23 cellular contexts compared by ENCODE assay signal in the genomic region with DNA sequence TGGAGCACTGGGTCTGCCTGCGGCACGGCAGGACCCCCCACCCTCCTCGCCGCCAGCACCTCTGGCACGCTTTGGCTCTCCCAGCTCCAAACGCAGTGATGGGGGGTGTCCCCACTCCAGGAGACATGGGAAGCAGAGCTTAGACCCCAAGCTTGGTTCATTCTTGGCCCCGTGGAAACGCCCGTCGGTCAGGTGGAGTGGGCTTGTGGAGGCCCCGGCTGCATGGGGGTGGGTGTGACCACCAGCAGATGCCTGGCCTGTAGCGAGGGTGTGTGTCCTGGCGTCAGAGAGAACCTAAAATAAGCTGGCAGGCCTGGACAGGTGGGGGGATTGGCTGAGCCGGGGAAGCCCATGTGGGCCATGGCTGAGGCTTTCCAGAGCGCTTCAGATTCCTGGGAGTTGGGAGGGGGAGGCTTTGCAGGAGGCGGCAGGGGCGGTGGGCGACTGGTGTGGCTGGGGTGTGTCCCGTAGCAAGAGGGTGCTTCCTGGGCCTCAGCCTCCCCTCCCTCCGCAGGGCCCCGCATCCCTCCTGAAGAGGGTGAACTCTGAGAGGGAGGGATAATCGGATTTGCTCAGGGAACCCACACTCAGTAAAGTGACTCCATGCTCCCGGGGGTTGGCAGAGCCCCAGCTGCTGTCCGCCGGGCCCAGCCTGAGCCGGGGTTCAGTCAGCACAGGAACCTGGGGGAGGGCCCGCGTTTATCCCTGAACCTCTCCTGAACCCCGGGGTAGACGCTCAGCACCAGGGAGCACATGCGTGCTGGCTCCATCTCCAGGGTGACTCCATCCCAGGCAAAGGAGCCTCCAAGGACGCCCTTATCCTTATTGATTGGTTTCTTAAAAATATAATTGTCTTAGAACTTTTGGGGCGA. TPM values are rescaled to one million over a fixed set of nuclear protein-coding genes. Genes with fewer than 3 reads are reported as not detected.
A peak's percentile ranks its signal among the peaks of the same experiment; 100 is the strongest.
DNase-seq lines count a peak whose midpoint lies in the region; ATAC-seq and TF ChIP-seq lines count a peak whose summit lies in the region.
"Had no signal": no experiment of that assay in that cellular context is flagged by ENCODE, and none has a peak within 500 bp of the region (broad histone marks: within the 10 kb centered on the region; RNA-seq: fewer than 3 reads in every experiment).

No MANE protein-coding gene starts in this region.

- H3K4me3 ChIP-seq in HEK293 (ENCODE audit: low read depth, low read length) (no peak overlapping the region), coronary artery (peak overlapping the region; percentile 83), osteoblast (ENCODE audit: insufficient read depth, low read length) (no peak overlapping the region), tibial artery (peak overlapping the region; percentile 71 to 85)
- H3K4me3 ChIP-seq: left lung, mucosa of descending colon, thyroid gland had no signal

- no peak overlapping the region for H3K4me2 ChIP-seq in osteoblast (ENCODE audit: insufficient read depth, low read length)

- ATAC-seq in HG03520 (IDR thresholded peaks at IDR 0.05; ENCODE audit: unreplicated experiment) (no peak), HG03135 (IDR thresholded peaks at IDR 0.05; ENCODE audit: unreplicated experiment) (no peak)
- ATAC-seq: activated naive CD4-positive, alpha-beta T cell treated with anti-CD3 and anti-CD28 coated beads, Interleukin-2, amount 50 U/mL, for 72 hours; HCT116; left lung; mucosa of descending colon; sciatic nerve; stimulated activated naive B cell treated with anti-CD40 and anti-IgM and Interleukin-4, amounts not matched to agents 10 μg/mL and 1 μg/mL and 100 μg/mL, for 72 hours had no signal

- CTCF ChIA-PET in HEK293 (lab: Yijun Ruan, JAX), result no interaction called here

- H3K36me3 ChIP-seq in HEK293 (ENCODE audit: control insufficient read depth in 2 of 2, insufficient read depth in 1 of 2, low read length in 2 of 2), result no peaks in the 10 kb centered on the region
- H3K36me3 ChIP-seq in osteoblast (ENCODE audit: insufficient read depth, low read length), result no peaks in the 10 kb centered on the region
- H3K36me3 ChIP-seq in tibial artery, result peaks cover 0 to 2% (median 0%) of the 10 kb centered on the region in 3 donors
- H3K36me3 ChIP-seq: left lung, thyroid gland had no signal

- peaks cover 39% of the 10 kb centered on the region for H3K27me3 ChIP-seq in osteoblast (ENCODE audit: insufficient read depth, low read length)
- peaks cover 0 to 25% of the 10 kb centered on the region in 2 donors for H3K27me3 ChIP-seq in tibial artery
- H3K27me3 ChIP-seq: thyroid gland had no signal

- H3K79me2 ChIP-seq in osteoblast (ENCODE audit: insufficient read depth, low read length), result no peaks in the 10 kb centered on the region

- no peak for DNase-seq in coronary artery (ENCODE audit: low spot score)
- DNase-seq in osteoblast (ENCODE audit: insufficient read length, low spot score, missing footprints), result peak; percentile 94
- DNase-seq in tibial artery, result no peak
- no peak for DNase-seq in cerebellum (ENCODE audit: low spot score)
- DNase-seq: activated CD4-positive, alpha-beta T cell treated with anti-CD3 and anti-CD28 coated beads for 48 hours; glutamatergic neuron; left lung; mucosa of descending colon; NCI-H1105; NCI-H526 treated with DMSO at 0.1 percent for 48 hours; SHP77; stimulated activated CD4-positive, alpha-beta T cell treated with anti-CD3 and anti-CD28 coated beads, Interleukin-2, amount 100 ng/mL, for 24 hours; stimulated activated naive B cell treated with anti-CD40 and anti-IgM and Interleukin-4, amounts not matched to agents 10 μg/mL and 1 μg/mL and 100 μg/mL, for 72 hours; T-helper 1 cell; thyroid gland had no signal

- no peak overlapping the region for H2AFZ ChIP-seq in osteoblast (ENCODE audit: low read length)

- intact Hi-C loops in tibial artery (cut with DNase I; ENCODE audit: low total_unique reads), result no loop called here

- no peaks in the 10 kb centered on the region for H3K4me1 ChIP-seq in HEK293 (ENCODE audit: control insufficient read depth, insufficient read depth, low read length)
- no peaks in the 10 kb centered on the region for H3K4me1 ChIP-seq in osteoblast (ENCODE audit: insufficient read depth, low read length)
- H3K4me1 ChIP-seq in tibial artery, result peaks cover 0 to 91% (median 65%) of the 10 kb centered on the region in 4 donors

- POLR2A ChIA-PET in HEK293 (lab: Yijun Ruan, JAX), result no interaction called here

- TF ChIP-seq CTCF in HEK293 (tag by site-specific recombination; IDR thresholded peaks at IDR 0.05), result no peak
- no peak for TF ChIP-seq CTCF in coronary artery (IDR thresholded peaks at IDR 0.05)
- no peak for TF ChIP-seq CTCF in osteoblast (IDR thresholded peaks at IDR 0.05; ENCODE audit: extremely low read depth, low read depth, low read length)
- no peak for TF ChIP-seq CTCF in tibial artery (IDR thresholded peaks at IDR 0.05)

- H3K27ac ChIP-seq in HEK293 (ENCODE audit: extremely low read depth, low read depth, low read length) (no peak overlapping the region), coronary artery (peak overlapping the region; percentile 84 to 95), osteoblast (ENCODE audit: low read depth, low read length) (no peak overlapping the region), tibial artery (peak overlapping the region; percentile 86 to 94)
- H3K27ac ChIP-seq: left lung, thyroid gland had no signal

- no peaks in the 10 kb centered on the region for H4K20me1 ChIP-seq in osteoblast (ENCODE audit: insufficient read depth, low read length)

- H3K9me3 ChIP-seq in HEK293 (ENCODE audit: control insufficient read depth, insufficient read depth, low read depth, low read length) (no peaks in the 10 kb centered on the region), osteoblast (ENCODE audit: low read depth, low read length) (no peaks in the 10 kb centered on the region), tibial artery (no peaks in the 10 kb centered on the region)
- H3K9me3 ChIP-seq: left lung, mucosa of descending colon, thyroid gland had no signal

TF ChIP-seq in HEK293, 187 proteins besides CTCF, POLR2A, EP300 and RAD21:
- peak; percentile 12; the same call in 1 of the 2 replicates for TF ChIP-seq SP2 (tag by site-specific recombination; IDR thresholded peaks at IDR 0.05)
- no peak for TF ChIP-seq OSR2 (tag by site-specific recombination; IDR thresholded peaks at IDR 0.05)
- no peak for TF ChIP-seq ZNF48 (tag by site-specific recombination; IDR thresholded peaks at IDR 0.05)
- no peak for TF ChIP-seq ZNF830 (tag by site-specific recombination; IDR thresholded peaks at IDR 0.05; ENCODE audit: low read depth)
- no peak for TF ChIP-seq ZFP3 (tag by site-specific recombination; IDR thresholded peaks at IDR 0.05; ENCODE audit: low read depth)
- TF ChIP-seq ZSCAN30 (tag by site-specific recombination; IDR thresholded peaks at IDR 0.05), result no peak
- no peak for TF ChIP-seq MYNN (tag by site-specific recombination; IDR thresholded peaks at IDR 0.05; ENCODE audit: borderline replicate concordance)
- TF ChIP-seq ZNF341 (tag by site-specific recombination; IDR thresholded peaks at IDR 0.05; ENCODE audit: low read depth), result 0 out of 2 replicates have a peak, but pooled peaks have one; percentile 31
- TF ChIP-seq KLF1 (tag by site-specific recombination; IDR thresholded peaks at IDR 0.05), result peak; percentile 57; the same call in 1 of the 2 replicates
- 0 out of 2 replicates have a peak, but pooled peaks have one; percentile 2 for TF ChIP-seq ZBTB17 (tag by site-specific recombination; IDR thresholded peaks at IDR 0.05)
- no peak for TF ChIP-seq GLI4 (tag by site-specific recombination; IDR thresholded peaks at IDR 0.05)
- TF ChIP-seq, protein P1, sequence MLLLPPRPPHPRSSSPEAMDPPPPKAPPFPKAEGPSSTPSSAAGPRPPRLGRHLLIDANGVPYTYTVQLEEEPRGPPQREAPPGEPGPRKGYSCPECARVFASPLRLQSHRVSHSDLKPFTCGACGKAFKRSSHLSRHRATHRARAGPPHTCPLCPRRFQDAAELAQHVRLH (tag by site-specific recombination; IDR thresholded peaks at IDR 0.05), result no peak
- TF ChIP-seq ZNF324 (tag by site-specific recombination; IDR thresholded peaks at IDR 0.05), result no peak
- TF ChIP-seq ZFHX2 (tag by site-specific recombination; conservative IDR thresholded peaks at IDR 0.05), result 0 out of 2 replicates have a peak, but pooled peaks have one; percentile 10
- no peak for TF ChIP-seq ZIC2 (tag by site-specific recombination; IDR thresholded peaks at IDR 0.05)
- 0 out of 2 replicates have a peak, but pooled peaks have one; percentile 14 for TF ChIP-seq GLIS2 (tag by site-specific recombination; IDR thresholded peaks at IDR 0.05)
- no peak for TF ChIP-seq ZNF174 (tag by site-specific recombination; IDR thresholded peaks at IDR 0.05)
- TF ChIP-seq ZNF600 (tag by site-specific recombination; IDR thresholded peaks at IDR 0.05), result 0 out of 2 replicates have a peak, but pooled peaks have one; percentile 11

RNA-seq across cellular contexts. Expression of a gene that starts 3.4 kb away (rescaled TPM):
- total RNA-seq in osteoblast (under 0.01 TPM in 2 replicates), cerebellum (19.9 TPM)
- total RNA-seq: LHCN-M2, OCI-LY7 had no signal

Comparison
In these comparisons a context has a peak if more than half of its experiments do, and no peak if none do; other contexts are left out.
1. H3K27ac ChIP-seq: peak in coronary artery (2 of 2) and tibial artery (2 of 2); none in HEK293 (single experiment) and osteoblast (single experiment).
2. H3K4me3 ChIP-seq: peak in coronary artery (single experiment) and tibial artery (2 of 2); none in HEK293 (single experiment) and osteoblast (single experiment).
3. RNA of a gene that starts 3.4 kb away (total RNA-seq): 19.9 TPM in cerebellum (single experiment); under 0.01 TPM in osteoblast; every median in the first group is over 10 times any median in the second.